14 cellular contexts compared by ENCODE assay signal in genomic region chr14:104205781-104206180, GRCh38.
DNase-seq lines count a peak whose midpoint lies in the region; ATAC-seq and TF ChIP-seq lines count a peak whose summit lies in the region.
"Had no signal": no experiment of that assay in that cellular context is flagged by ENCODE, and none has a peak within 500 bp of the region (broad histone marks: within the 10 kb centered on the region; RNA-seq: fewer than 3 reads in every experiment).

No MANE protein-coding gene starts in this region.

- H3K27me3 Mint-ChIP-seq in brain (no peaks in the 10 kb centered on the region), HFFc6 (ENCODE audit: insufficient read depth) (no peaks in the 10 kb centered on the region)

- peak overlapping the region; percentile 63 for H2BK12ac ChIP-seq in neuronal stem cell (ENCODE audit: low read length)

- peak overlapping the region; percentile 77 for H2BK5ac ChIP-seq in neuronal stem cell (ENCODE audit: low read length)

- H3K18ac ChIP-seq in neuronal stem cell (ENCODE audit: low read length): peak overlapping the region; percentile 85

- H3K9me3 Mint-ChIP-seq in brain: no peaks in the 10 kb centered on the region
- peaks cover 34% of the 10 kb centered on the region for H3K9me3 Mint-ChIP-seq in HFFc6
- H3K9me3 Mint-ChIP-seq: CD8-positive, alpha-beta T cell; GM23338; IgD-negative memory B cell had no signal

- H3K9me3 ChIP-seq in RWPE2 (ENCODE audit: severe bottlenecking): no peaks in the 10 kb centered on the region
- H3K9me3 ChIP-seq in neuronal stem cell (replicated peaks in 1 of 2; ENCODE audit: control insufficient read depth in 2 of 2, insufficient read depth in 1 of 2, low read depth in 1 of 2, low read length in 2 of 2): peaks cover 0 to 2% of the 10 kb centered on the region in 2 donors

- no CpG with 5 or more reads among the region's 6 CpGs for WGBS in neuronal stem cell (ENCODE audit: extremely low coverage in 2 of 2, insufficient read length in 2 of 2, insufficient replicate concordance in 1 of 2), 2 donors

- no peak overlapping the region for H3K4me2 ChIP-seq in neuronal stem cell (ENCODE audit: insufficient read depth, low read length, poor library complexity, severe bottlenecking)
- H3K4me2 ChIP-seq: GM23338 had no signal

- H2AK5ac ChIP-seq in neuronal stem cell (ENCODE audit: low read depth, low read length): peak overlapping the region; percentile 83

- ATAC-seq in RWPE2 (ENCODE audit: low read depth) (0 out of 3 replicates have a peak, but pooled peaks have one; percentile 18), left colon (no peak)
- ATAC-seq: CD8-positive, alpha-beta T cell had no signal

- peak overlapping the region; percentile 83 for H2AFZ ChIP-seq in neuronal stem cell (ENCODE audit: low read length)
- H2AFZ ChIP-seq: GM23338 had no signal

- H3K27ac ChIP-seq in RWPE2 (ENCODE audit: poor library complexity, severe bottlenecking) (no peak overlapping the region), neuronal stem cell (replicated peaks; ENCODE audit: low read length) (no peak overlapping the region)

- H3K79me1 ChIP-seq in neuronal stem cell (ENCODE audit: low read depth, low read length): no peaks in the 10 kb centered on the region

- DNase-seq in RWPE2 (ENCODE audit: low spot score) (no peak), neuronal stem cell (ENCODE audit: low spot score) (no peak), HFFc6 (no peak), RKO (ENCODE audit: low spot score) (no peak), left colon (no peak)
- DNase-seq in activated CD8-positive, alpha-beta memory T cell treated with anti-CD3 and anti-CD28 coated beads for 24 hours: no peak
- DNase-seq: ACHN, Calu3, GF-D8, HCEC 1CT had no signal

- H3K4me3 Mint-ChIP-seq in brain: no peak overlapping the region
- H3K4me3 Mint-ChIP-seq in HFFc6: no peak overlapping the region
- H3K4me3 Mint-ChIP-seq: CD8-positive, alpha-beta T cell; GM23338; IgD-negative memory B cell had no signal

- H3K23ac ChIP-seq in neuronal stem cell (ENCODE audit: low read depth, low read length, poor library complexity): no peak overlapping the region

- H2BK15ac ChIP-seq in neuronal stem cell (ENCODE audit: low read length): peak overlapping the region; percentile 91

- no peak overlapping the region for H4K91ac ChIP-seq in neuronal stem cell (ENCODE audit: low read depth, low read length, poor library complexity)

- no peak overlapping the region for H3K4ac ChIP-seq in neuronal stem cell (ENCODE audit: low read length)

- H3K36me3 Mint-ChIP-seq in brain (no peaks in the 10 kb centered on the region), HFFc6 (ENCODE audit: low read depth) (no peaks in the 10 kb centered on the region)
- H3K36me3 Mint-ChIP-seq: CD8-positive, alpha-beta T cell; IgD-negative memory B cell had no signal

- TF ChIP-seq CTCF in RWPE2 (IDR thresholded peaks at IDR 0.05; ENCODE audit: poor library complexity, severe bottlenecking) (no peak), brain (conservative IDR thresholded peaks at IDR 0.05) (no peak), HFFc6 (IDR thresholded peaks at IDR 0.05) (no peak)

- no peak overlapping the region for H3K9ac ChIP-seq in neuronal stem cell (ENCODE audit: low read depth, low read length, poor library complexity)

- H3K4me3 ChIP-seq in RWPE2 (ENCODE audit: severe bottlenecking): no peak overlapping the region
- no peak overlapping the region for H3K4me3 ChIP-seq in neuronal stem cell (ENCODE audit: low read length in 2 of 2)
- H3K4me3 ChIP-seq: GM23338 had no signal

- peak overlapping the region; percentile 74 for H2BK120ac ChIP-seq in neuronal stem cell (ENCODE audit: low read depth, low read length)

- H3K14ac ChIP-seq in neuronal stem cell (ENCODE audit: low read length): peak overlapping the region; percentile 31

- H3K4me1 Mint-ChIP-seq in brain (peaks cover 55% of the 10 kb centered on the region), HFFc6 (ENCODE audit: low read depth) (no peaks in the 10 kb centered on the region)
- H3K4me1 Mint-ChIP-seq: GM23338 had no signal

- H3K27ac Mint-ChIP-seq in brain: peak overlapping the region in 4 of 5 experiments; percentile 97 to 99 (median 98)
- H3K27ac Mint-ChIP-seq in HFFc6: no peak overlapping the region
- H3K27ac Mint-ChIP-seq: CD8-positive, alpha-beta T cell; GM23338; IgD-negative memory B cell had no signal

- H3K4me1 ChIP-seq in RWPE2 (ENCODE audit: insufficient read depth, poor library complexity, severe bottlenecking): no peaks in the 10 kb centered on the region
- peaks cover 9 to 11% of the 10 kb centered on the region in 2 donors for H3K4me1 ChIP-seq in neuronal stem cell (ENCODE audit: control insufficient read depth in 2 of 2, insufficient read depth in 1 of 2, low read depth in 1 of 2, low read length in 2 of 2)

- no peak overlapping the region for H4K8ac ChIP-seq in neuronal stem cell (ENCODE audit: low read depth, low read length)

- H3K27me3 ChIP-seq in RWPE2 (ENCODE audit: insufficient read depth, poor library complexity, severe bottlenecking): peaks cover 27% of the 10 kb centered on the region
- peaks cover 0 to 14% (median 0%) of the 10 kb centered on the region in 3 experiments for H3K27me3 ChIP-seq in neuronal stem cell (ENCODE audit: control insufficient read depth in 3 of 3, insufficient read depth in 3 of 3, low read depth in 1 of 3, low read length in 3 of 3)

- H3K36me3 ChIP-seq in RWPE2 (ENCODE audit: low read depth) (no peaks in the 10 kb centered on the region), neuronal stem cell (replicated peaks in 1 of 2; ENCODE audit: control insufficient read depth in 2 of 2, insufficient read depth in 2 of 2, low read length in 2 of 2) (no peaks in the 10 kb centered on the region)

- intact Hi-C loops in left colon (cut with DNase I, micrococcal nuclease): no loop called here
